ENCODE assay signal across 10 cellular contexts in the genomic region with DNA sequence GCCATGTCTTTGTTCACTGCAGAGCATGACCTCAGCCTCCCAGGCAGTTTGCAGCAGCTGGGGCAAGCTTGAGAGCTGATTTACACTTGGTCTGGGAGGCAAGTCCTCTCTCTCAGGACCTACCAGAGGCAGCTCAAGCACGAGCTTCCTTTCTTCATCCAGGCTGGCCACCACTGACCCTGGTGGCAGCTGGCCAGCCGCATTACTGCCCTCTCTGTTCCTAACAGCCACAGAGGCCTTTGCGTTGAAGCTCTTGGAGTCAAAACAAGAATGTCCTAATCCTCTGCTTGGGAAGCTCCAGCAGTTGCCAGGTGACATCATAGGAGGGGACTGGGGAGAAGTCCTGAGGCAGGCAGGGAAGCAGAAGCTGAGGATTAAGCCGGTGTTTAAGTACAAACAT.
DNase-seq lines count a peak whose midpoint lies in the region; ATAC-seq and TF ChIP-seq lines count a peak whose summit lies in the region.
"Had no signal": no experiment of that assay in that cellular context is flagged by ENCODE, and none has a peak within 500 bp of the region (broad histone marks: within the 10 kb centered on the region; RNA-seq: fewer than 3 reads in every experiment).

No MANE protein-coding gene starts in this region.

- CTCF ChIA-PET in WTC11 (lab: Charles Lee) = interaction anchor here (0.7 kb wide), 1 partner anchor 66 kb away, joined by 4 read pairs; no protein-coding TSS in a partner anchor

- no peaks in the 10 kb centered on the region for H3K27me3 ChIP-seq in parathyroid adenoma (ENCODE audit: control insufficient read depth, insufficient read depth, low read length)

- DNase-seq in AG09309 (ENCODE audit: low read depth) = peak; percentile 77
- DNase-seq in amniotic stem cell (lab: John Stamatoyannopoulos, UW) = peak; percentile 35
- peak; percentile 91 for DNase-seq in left ventricle myocardium superior
- DNase-seq in WTC11 (ENCODE audit: low spot score) = no peak
- no peak for DNase-seq in SW 1271 (lab: John Stamatoyannopoulos, UW)
- DNase-seq: CD4-positive, alpha-beta memory T cell; NCI-H748 treated with DMSO at 0.1 percent for 48 hours had no signal

- H3K27ac Mint-ChIP-seq in WTC11 = no peak overlapping the region
- H3K27ac Mint-ChIP-seq: CD4-positive, alpha-beta memory T cell had no signal

- no peaks in the 10 kb centered on the region for H3K36me3 Mint-ChIP-seq in WTC11
- H3K36me3 Mint-ChIP-seq: CD4-positive, alpha-beta memory T cell had no signal

- peaks cover 34% of the 10 kb centered on the region for H3K4me1 ChIP-seq in parathyroid adenoma

- H3K27ac ChIP-seq in parathyroid adenoma = peak overlapping the region; percentile 86

- H3K4me3 ChIP-seq in AG09309 (ENCODE audit: control insufficient read depth, low read depth, low read length) (no peak overlapping the region), parathyroid adenoma (ENCODE audit: low read depth, low read length) (no peak overlapping the region)

- peak overlapping the region; percentile 73 for H2AFZ ChIP-seq in parathyroid adenoma

- no peak overlapping the region for H3K4me3 Mint-ChIP-seq in WTC11
- H3K4me3 Mint-ChIP-seq: CD4-positive, alpha-beta memory T cell had no signal

- no peaks in the 10 kb centered on the region for H3K9me3 ChIP-seq in parathyroid adenoma (ENCODE audit: control insufficient read depth, low read length)

- peaks cover 29% of the 10 kb centered on the region for H3K4me1 Mint-ChIP-seq in WTC11
- H3K4me1 Mint-ChIP-seq: CD4-positive, alpha-beta memory T cell had no signal

- H3K36me3 ChIP-seq in parathyroid adenoma (ENCODE audit: control insufficient read depth, insufficient read depth, low read length) = no peaks in the 10 kb centered on the region

- no peaks in the 10 kb centered on the region for H3K79me2 ChIP-seq in parathyroid adenoma

- peak; percentile 95 for ATAC-seq in left ventricle myocardium superior
- ATAC-seq in WTC11 = no peak
- no peak for ATAC-seq in GM19351 (IDR thresholded peaks at IDR 0.05; ENCODE audit: unreplicated experiment)
- ATAC-seq in GM21390 (IDR thresholded peaks at IDR 0.05; ENCODE audit: unreplicated experiment) = no peak

- H3K9ac ChIP-seq in parathyroid adenoma = no peak overlapping the region

- intact Hi-C loops in left ventricle myocardium superior (cut with micrococcal nuclease) = no loop called here

- TF ChIP-seq CTCF in AG09309 (IDR thresholded peaks at IDR 0.05; ENCODE audit: control insufficient read depth, insufficient read depth, low read depth, low read length, missing control alignments) (no peak), parathyroid adenoma (IDR thresholded peaks at IDR 0.05) (no peak), WTC11 (IDR thresholded peaks at IDR 0.05) (no peak)

- no peaks in the 10 kb centered on the region; the same call in 1 of the 2 replicates for H3K27me3 Mint-ChIP-seq in WTC11 (ENCODE audit: low read depth)

- H3K4me2 ChIP-seq in parathyroid adenoma (ENCODE audit: low read length) = no peak overlapping the region

- POLR2A ChIA-PET in WTC11 (lab: Charles Lee) = no interaction called here

- H3K9me3 Mint-ChIP-seq in WTC11 = peaks cover 5% of the 10 kb centered on the region

TF ChIP-seq in WTC11, 78 proteins besides CTCF, POLR2A, EP300 and RAD21:
- TF ChIP-seq FOXJ3 (CRISPR knock-in tag; IDR thresholded peaks at IDR 0.05; ENCODE audit: borderline replicate concordance) = no peak
- TF ChIP-seq ELF4 (CRISPR knock-in tag; IDR thresholded peaks at IDR 0.05; ENCODE audit: low read depth) = no peak
- no peak for TF ChIP-seq IRF1 (CRISPR knock-in tag; IDR thresholded peaks at IDR 0.05)

Comparison
In these comparisons a context has a peak if more than half of its experiments do, and no peak if none do; other contexts are left out.
1. DNase-seq: peak in AG09309 (single experiment), amniotic stem cell (single experiment) and left ventricle myocardium superior (single experiment); none in WTC11 (single experiment) and SW 1271 (0 of 2).